Comparison of ENCODE assay signal across 1 cellular context in the genomic region with DNA sequence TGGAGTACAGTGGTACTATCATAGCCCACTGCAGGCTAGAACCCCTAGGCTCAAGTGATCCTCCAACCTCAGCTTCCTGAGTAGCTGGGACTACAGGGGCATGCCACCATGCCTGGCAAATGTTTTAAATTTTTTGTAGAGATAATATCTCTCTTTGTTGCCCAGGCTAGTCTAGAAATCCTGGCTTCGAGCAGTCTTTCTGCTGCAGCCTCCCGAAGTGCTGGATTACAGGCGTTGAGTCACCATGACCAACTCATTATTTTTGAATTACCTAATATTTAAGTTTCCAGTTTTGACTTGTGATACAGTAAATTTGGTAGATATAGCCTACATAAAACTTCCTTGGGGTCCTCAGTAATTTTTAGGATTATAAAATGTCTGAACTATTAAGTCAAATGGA.
TF ChIP-seq lines count a peak whose summit lies in the region.

No MANE protein-coding gene starts in this region.

TF ChIP-seq in IMR-90, 13 proteins besides CTCF, POLR2A, EP300 and RAD21 (continued from another document):
- TF ChIP-seq, protein P1, sequence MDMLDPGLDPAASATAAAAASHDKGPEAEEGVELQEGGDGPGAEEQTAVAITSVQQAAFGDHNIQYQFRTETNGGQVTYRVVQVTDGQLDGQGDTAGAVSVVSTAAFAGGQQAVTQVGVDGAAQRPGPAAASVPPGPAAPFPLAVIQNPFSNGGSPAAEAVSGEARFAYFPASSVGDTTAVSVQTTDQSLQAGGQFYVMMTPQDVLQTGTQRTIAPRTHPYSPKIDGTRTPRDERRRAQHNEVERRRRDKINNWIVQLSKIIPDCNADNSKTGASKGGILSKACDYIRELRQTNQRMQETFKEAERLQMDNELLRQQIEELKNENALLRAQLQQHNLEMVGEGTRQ (IDR thresholded peaks at IDR 0.05; ENCODE audit: low read depth, low read length): no peak
- TF ChIP-seq MAZ (IDR thresholded peaks at IDR 0.05; ENCODE audit: borderline replicate concordance, low read depth, low read length) (no peak), FOS (IDR thresholded peaks at IDR 0.05; ENCODE audit: low read depth, low read length) (no peak), CEBPB (IDR thresholded peaks at IDR 0.05; ENCODE audit: low read depth, low read length) (no peak), MAFK (IDR thresholded peaks at IDR 0.05; ENCODE audit: low read depth, low read length) (no peak)
TF ChIP-seq in IMR-90: peak in this region for 0.
